ENCODE assay signal across 8 cellular contexts in the genomic region with DNA sequence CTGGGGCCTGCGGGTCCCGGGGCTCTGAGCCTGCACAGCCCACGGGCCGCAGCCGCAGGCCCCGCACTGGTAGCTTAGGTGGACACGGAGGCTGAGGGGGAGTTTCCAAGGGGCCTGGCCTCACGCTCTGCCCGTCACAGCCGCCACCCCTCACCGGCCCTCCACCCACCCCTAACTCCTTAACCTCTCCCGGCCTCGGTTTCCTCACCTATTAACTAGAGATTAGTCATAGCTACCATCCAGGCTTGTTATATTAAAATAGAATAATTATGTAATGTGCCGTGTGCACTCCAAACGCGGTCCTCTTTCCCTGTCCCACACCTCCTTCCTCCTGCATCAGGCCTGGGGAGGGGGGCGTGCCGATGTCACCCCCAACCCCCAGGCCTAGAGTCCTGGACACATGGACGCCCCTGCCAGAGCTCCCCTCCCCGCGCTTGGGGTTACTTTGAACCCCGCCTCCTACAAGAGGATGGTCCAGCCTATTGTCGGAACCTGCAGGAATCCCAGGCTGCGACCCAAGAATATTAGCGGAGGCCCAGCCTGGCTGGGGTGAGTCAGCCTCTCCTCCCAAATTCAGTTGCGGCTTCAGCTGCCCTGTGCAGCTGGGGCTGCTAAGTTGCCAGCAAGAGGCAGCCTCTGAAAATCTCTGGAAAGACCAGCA. TPM values are rescaled to one million over a fixed set of nuclear protein-coding genes. Genes with fewer than 3 reads are reported as not detected.
DNase-seq lines count a peak whose midpoint lies in the region; ATAC-seq and TF ChIP-seq lines count a peak whose summit lies in the region.

No MANE protein-coding gene starts in this region.

- H3K27ac Mint-ChIP-seq in activated CD8-positive, alpha-beta T cell treated with anti-CD3 and anti-CD28 coated beads for 36 hours, result peak overlapping the region; percentile 80

- H3K27me3 Mint-ChIP-seq in activated CD8-positive, alpha-beta T cell treated with anti-CD3 and anti-CD28 coated beads for 36 hours, result no peaks in the 10 kb centered on the region

- H3K9me3 ChIP-seq in HUES48 (ENCODE audit: control insufficient read depth, insufficient read depth, low read length) (no peaks in the 10 kb centered on the region), psoas muscle (no peaks in the 10 kb centered on the region)

- H3K36me3 Mint-ChIP-seq in activated CD8-positive, alpha-beta T cell treated with anti-CD3 and anti-CD28 coated beads for 36 hours (ENCODE audit: low read depth), result no peaks in the 10 kb centered on the region

- H3K9me3 Mint-ChIP-seq in activated CD8-positive, alpha-beta T cell treated with anti-CD3 and anti-CD28 coated beads for 36 hours, result no peaks in the 10 kb centered on the region

- peaks cover 38% of the 10 kb centered on the region for H3K4me1 Mint-ChIP-seq in activated CD8-positive, alpha-beta T cell treated with anti-CD3 and anti-CD28 coated beads for 36 hours (ENCODE audit: low read depth)

- no peak overlapping the region for H3K9ac ChIP-seq in HUES48 (ENCODE audit: low read depth, low read length)

- DNase-seq in activated CD8-positive, alpha-beta T cell treated with anti-CD3 and anti-CD28 coated beads for 36 hours, result no peak
- DNase-seq in Right ventricle myocardium inferior (ENCODE audit: missing footprints) (peak; percentile 74), psoas muscle (peak; percentile 78 to 85), SHP77 treated with DMSO at 0.1 percent for 48 hours (lab: John Stamatoyannopoulos, UW) (no peak), NCI-H1436 treated with DMSO at 0.1 percent for 48 hours (lab: John Stamatoyannopoulos, UW) (no peak)

- CTCF ChIA-PET in activated CD8-positive, alpha-beta T cell treated with anti-CD3 and anti-CD28 coated beads for 36 hours (lab: Charles Lee), result interaction anchor here (1.4 to 2.1 kb wide), 2 partner anchors 18 to 92 kb away, joined by 5 to 7 read pairs; no protein-coding TSS in a partner anchor

- H3K27me3 ChIP-seq in HUES48 (ENCODE audit: control insufficient read depth, insufficient read depth, low read length) (peaks cover 32% of the 10 kb centered on the region), psoas muscle (ENCODE audit: insufficient read depth in 3 of 3, low read length in 2 of 3) (no peaks in the 10 kb centered on the region)

- H3K36me3 ChIP-seq in HUES48 (ENCODE audit: control insufficient read depth, insufficient read depth, low read length) (no peaks in the 10 kb centered on the region), psoas muscle (ENCODE audit: insufficient read depth in 1 of 2, low read depth in 1 of 2) (no peaks in the 10 kb centered on the region)

- WGBS in psoas muscle, 3 donors, result 9 to 16% (median 14%) methylated on average over 23 to 26 of the region's 26 CpGs

- intact Hi-C loops in activated CD8-positive, alpha-beta T cell treated with anti-CD3 and anti-CD28 coated beads for 36 hours (cut with micrococcal nuclease), result no loop called here
- intact Hi-C loops in Right ventricle myocardium inferior (cut with DNase I), result loop anchor here (1.0 to 5.0 kb wide), 2 partner anchors 18 to 50 kb away; no protein-coding TSS in a partner anchor
- intact Hi-C loops in psoas muscle (cut with DNase I), result no loop called here

- POLR2A ChIA-PET in activated CD8-positive, alpha-beta T cell treated with anti-CD3 and anti-CD28 coated beads for 36 hours (lab: Charles Lee), result interaction anchor here (1.1 kb wide), 1 partner anchor 86 kb away, joined by 3 read pairs; no protein-coding TSS in a partner anchor

- peaks cover 15% of the 10 kb centered on the region for H3K4me1 ChIP-seq in HUES48 (ENCODE audit: control insufficient read depth, insufficient read depth, low read length)
- peaks cover 61% of the 10 kb centered on the region for H3K4me1 ChIP-seq in psoas muscle

- H3K27ac ChIP-seq in HUES48 (ENCODE audit: low read depth, low read length), result peak overlapping the region; percentile 56
- H3K27ac ChIP-seq in psoas muscle, result peak overlapping the region; percentile 98

- ATAC-seq in activated CD8-positive, alpha-beta T cell treated with anti-CD3 and anti-CD28 coated beads for 36 hours, result no peak
- ATAC-seq in Right ventricle myocardium inferior (peak; percentile 62), psoas muscle (peak; percentile 56 to 67 (median 63)), HG03139 (IDR thresholded peaks at IDR 0.05; ENCODE audit: unreplicated experiment) (no peak), HG03565 (IDR thresholded peaks at IDR 0.05; ENCODE audit: unreplicated experiment) (no peak)

- TF ChIP-seq CTCF in activated CD8-positive, alpha-beta T cell treated with anti-CD3 and anti-CD28 coated beads for 36 hours (IDR thresholded peaks at IDR 0.05), result no peak
- no peak for TF ChIP-seq CTCF in psoas muscle (IDR thresholded peaks at IDR 0.05)

- peak overlapping the region; percentile 21 for H3K4me3 Mint-ChIP-seq in activated CD8-positive, alpha-beta T cell treated with anti-CD3 and anti-CD28 coated beads for 36 hours

- peak overlapping the region; percentile 55 for H3K4me3 ChIP-seq in HUES48 (ENCODE audit: low read depth, low read length)
- H3K4me3 ChIP-seq in psoas muscle, result peak overlapping the region; percentile 56

RNA-seq across cellular contexts. Expression of a gene that starts 17.3 kb away (rescaled TPM):
- total RNA-seq in activated CD8-positive, alpha-beta T cell treated with anti-CD3 and anti-CD28 coated beads for 36 hours, result 10 to 100 TPM; 48.6 to 49.1 TPM
- total RNA-seq in Right ventricle myocardium inferior, result 12.2 TPM
- 10 to 100 TPM in 3 of 4 donors, 1 to 10 TPM in 1; 8.5 to 43.5 (median 23.6) TPM for total RNA-seq in psoas muscle
- 10 to 100 TPM in 1 of 3 donors, 1 to 10 TPM in 2; 5.3 to 24.4 (median 7.5) TPM for polyA plus RNA-seq in psoas muscle

RNA-seq across cellular contexts. Expression of a gene that starts 35.9 kb away (rescaled TPM):
- 10 to 100 TPM; 42.1 to 43.3 TPM for total RNA-seq in activated CD8-positive, alpha-beta T cell treated with anti-CD3 and anti-CD28 coated beads for 36 hours
- total RNA-seq in Right ventricle myocardium inferior (16.7 TPM), psoas muscle (10 to 100 TPM; 15.0 to 24.2 (median 20.3) TPM)
- 10 to 100 TPM; 10.2 to 16.3 (median 15.5) TPM for polyA plus RNA-seq in psoas muscle

Comparison
In these comparisons a context has a peak if more than half of its experiments do, and no peak if none do; other contexts are left out.
1. ATAC-seq: peak in Right ventricle myocardium inferior (single experiment) and psoas muscle (4 of 4); none in activated CD8-positive, alpha-beta T cell treated with anti-CD3 and anti-CD28 coated beads for 36 hours (single experiment), HG03139 (single experiment) and HG03565 (single experiment).
2. DNase-seq: peak in Right ventricle myocardium inferior (single experiment) and psoas muscle (2 of 2); none in activated CD8-positive, alpha-beta T cell treated with anti-CD3 and anti-CD28 coated beads for 36 hours (single experiment), SHP77 treated with DMSO at 0.1 percent for 48 hours (single experiment) and NCI-H1436 treated with DMSO at 0.1 percent for 48 hours (single experiment).